Comparison of ENCODE assay signal across 9 cellular contexts in genomic region chr14:65958664-65959562, GRCh38.
DNase-seq lines count a peak whose midpoint lies in the region; ATAC-seq, FAIRE-seq and TF ChIP-seq lines count a peak whose summit lies in the region.
"Had no signal": no experiment of that assay in that cellular context is flagged by ENCODE, and none has a peak within 500 bp of the region (broad histone marks: within the 10 kb centered on the region; RNA-seq: fewer than 3 reads in every experiment).

No MANE protein-coding gene starts in this region.

- no peak overlapping the region for H2BK120ac ChIP-seq in mesenchymal stem cell (ENCODE audit: low read depth, low read length)

- peak; percentile 37 to 41 for DNase-seq in A549 (ENCODE audit: low read depth in 1 of 2, low spot score in 1 of 2)
- peak; percentile 8 for DNase-seq in GM12864 (ENCODE audit: low read depth)
- peak; percentile 33 for DNase-seq in NT2/D1 (ENCODE audit: low read depth, low spot score)
- DNase-seq in dedifferentiated amniotic fluid mesenchymal stem cell (ENCODE audit: extremely low spot score) = peak; percentile 41
- DNase-seq in mesenchymal stem cell = peak; percentile 32
- DNase-seq in NCI-H128 (lab: John Stamatoyannopoulos, UW; ENCODE audit: unreplicated experiment) = no peak
- DNase-seq in posterior cingulate gyrus = no peak
- DNase-seq: gastrocnemius medialis had no signal

- H3K23ac ChIP-seq in mesenchymal stem cell (ENCODE audit: low read length in 2 of 2) = no peak overlapping the region

- no peak overlapping the region for H3K18ac ChIP-seq in mesenchymal stem cell (ENCODE audit: low read depth in 1 of 2, low read length in 2 of 2)

- H3K79me1 ChIP-seq in mesenchymal stem cell (replicated peaks; ENCODE audit: low read length, poor library complexity, severe bottlenecking) = no peaks in the 10 kb centered on the region

- CTCF ChIA-PET in A549 (lab: Yijun Ruan, JAX) = interaction anchor here (0.6 to 4.6 kb wide), 42 partner anchors 9 to 813 kb away, joined by 3 to 45 read pairs (median 4); partner anchors contain the start of gene FUT8

- H3K4ac ChIP-seq in mesenchymal stem cell (ENCODE audit: low read depth in 1 of 2, low read length in 2 of 2) = no peak overlapping the region

- no peak overlapping the region for H2AK5ac ChIP-seq in mesenchymal stem cell (ENCODE audit: low read length, severe bottlenecking)

- H2BK12ac ChIP-seq in mesenchymal stem cell (ENCODE audit: low read length in 2 of 2) = no peak overlapping the region

- TF ChIP-seq CTCF in A549 (IDR thresholded peaks at IDR 0.05) (peak; percentile 72), GM12864 (IDR thresholded peaks at IDR 0.05; ENCODE audit: low read depth, low read length, missing control alignments) (peak; percentile 36)

- WGBS in A549 (ENCODE audit: missing lambda C conversion rate) = 45% methylated on average over 13 of the region's 13 CpGs
- WGBS in mesenchymal stem cell = 84% methylated on average over 9 of the region's 13 CpGs

- no peak overlapping the region for H2BK15ac ChIP-seq in mesenchymal stem cell (ENCODE audit: low read depth, poor library complexity, severe bottlenecking)

- no peaks in the 10 kb centered on the region for H3K27me3 ChIP-seq in NT2/D1 (ENCODE audit: insufficient read depth, insufficient read length)
- H3K27me3 ChIP-seq in mesenchymal stem cell (ENCODE audit: control insufficient read depth in 1 of 2, insufficient read depth in 1 of 2, low read length in 2 of 2) = peaks cover 0 to 20% of the 10 kb centered on the region in 2 experiments
- H3K27me3 ChIP-seq: gastrocnemius medialis had no signal

- no peak overlapping the region for H3K4me2 ChIP-seq in A549
- H3K4me2 ChIP-seq in mesenchymal stem cell (ENCODE audit: low read length, poor library complexity, severe bottlenecking) = no peak overlapping the region

- POLR2A ChIA-PET in A549 (lab: Yijun Ruan, JAX) = interaction anchor here (0.9 kb wide), 1 partner anchor 546 kb away, joined by 4 read pairs; no protein-coding TSS in a partner anchor

- no peak for TF ChIP-seq POLR2A in A549 (IDR thresholded peaks at IDR 0.05; ENCODE audit: low read length)

- no peak overlapping the region for H4K8ac ChIP-seq in mesenchymal stem cell (ENCODE audit: low read length)

- H4K91ac ChIP-seq in mesenchymal stem cell (ENCODE audit: low read length) = no peak overlapping the region

- no peak overlapping the region for H2BK5ac ChIP-seq in mesenchymal stem cell (ENCODE audit: low read depth, low read length, poor library complexity, severe bottlenecking)

- TF ChIP-seq EP300 in A549 (IDR thresholded peaks at IDR 0.05) = no peak

- ATAC-seq in A549 = peak in 1 of 2 experiments; percentile 84; a peak in 3 of 6 replicates
- ATAC-seq in HG03175 (IDR thresholded peaks at IDR 0.05; ENCODE audit: unreplicated experiment) = peak; percentile 43

- H3K14ac ChIP-seq in mesenchymal stem cell (ENCODE audit: low read length in 2 of 2) = no peak overlapping the region

- no peak for FAIRE-seq in A549 (lab: Jason Lieb, UNC)

- H2AFZ ChIP-seq in mesenchymal stem cell (ENCODE audit: low read depth, low read length) = no peak overlapping the region

- no peaks in the 10 kb centered on the region for H3K9me3 ChIP-seq in A549
- no peaks in the 10 kb centered on the region for H3K9me3 ChIP-seq in NT2/D1 (ENCODE audit: insufficient read depth, low read length)
- H3K9me3 ChIP-seq in mesenchymal stem cell (ENCODE audit: control insufficient read depth, low read length) = no peaks in the 10 kb centered on the region
- H3K9me3 ChIP-seq: gastrocnemius medialis had no signal

- no peaks in the 10 kb centered on the region for H3K4me1 ChIP-seq in A549
- peaks cover 2% of the 10 kb centered on the region for H3K4me1 ChIP-seq in NT2/D1 (ENCODE audit: insufficient read depth, insufficient read length)
- H3K4me1 ChIP-seq in mesenchymal stem cell (ENCODE audit: control insufficient read depth, insufficient read depth, low read depth, low read length) = no peaks in the 10 kb centered on the region
- H3K4me1 ChIP-seq: gastrocnemius medialis had no signal

- H3K36me3 ChIP-seq in NT2/D1 (ENCODE audit: insufficient read depth, insufficient read length, low read length) (no peaks in the 10 kb centered on the region), mesenchymal stem cell (ENCODE audit: control insufficient read depth in 1 of 2, insufficient read depth in 2 of 2, low read depth in 1 of 2, low read length in 2 of 2) (no peaks in the 10 kb centered on the region)
- H3K36me3 ChIP-seq: gastrocnemius medialis had no signal

- H3K4me3 ChIP-seq in A549 (no peak overlapping the region), GM12864 (ENCODE audit: low read depth, low read length) (no peak overlapping the region), NT2/D1 (ENCODE audit: insufficient read length, low read depth) (no peak overlapping the region), mesenchymal stem cell (ENCODE audit: insufficient read depth in 1 of 2, low read depth in 1 of 2, low read length in 2 of 2) (no peak overlapping the region)
- H3K4me3 ChIP-seq: gastrocnemius medialis had no signal

- intact Hi-C loops in posterior cingulate gyrus (cut with DNase I) = loop anchor here (1.0 kb wide), 1 partner anchor 111 kb away; no protein-coding TSS in a partner anchor

- no peak overlapping the region for H3K9ac ChIP-seq in NT2/D1 (ENCODE audit: insufficient read length, low read depth)
- H3K9ac ChIP-seq in mesenchymal stem cell (ENCODE audit: low read length) = no peak overlapping the region

- H3K27ac ChIP-seq in A549 = no peak overlapping the region
- H3K27ac ChIP-seq in mesenchymal stem cell (ENCODE audit: low read length, poor library complexity, severe bottlenecking) = no peak overlapping the region
- H3K27ac ChIP-seq: gastrocnemius medialis had no signal

- peak; percentile 46 to 60 for TF ChIP-seq RAD21 in A549 (conservative IDR thresholded peaks at IDR 0.05 in 1 of 2, IDR thresholded peaks at IDR 0.05 in 1 of 2)

TF ChIP-seq in A549, 52 proteins besides CTCF, POLR2A, EP300 and RAD21:
- no peak for TF ChIP-seq FOSB (CRISPR knock-in tag; IDR thresholded peaks at IDR 0.05)
- peak; percentile 78 for TF ChIP-seq SMC3 (IDR thresholded peaks at IDR 0.05)
TF ChIP-seq in A549: peak in this region for 1.

Comparison
In these comparisons a context has a peak if more than half of its experiments do, and no peak if none do; other contexts are left out.
1. DNase-seq: peak in A549 (2 of 2), GM12864 (single experiment), NT2/D1 (single experiment), dedifferentiated amniotic fluid mesenchymal stem cell (single experiment) and mesenchymal stem cell (single experiment); none in NCI-H128 (single experiment) and posterior cingulate gyrus (0 of 10).